14 cellular contexts compared by ENCODE assay signal in the genomic region with DNA sequence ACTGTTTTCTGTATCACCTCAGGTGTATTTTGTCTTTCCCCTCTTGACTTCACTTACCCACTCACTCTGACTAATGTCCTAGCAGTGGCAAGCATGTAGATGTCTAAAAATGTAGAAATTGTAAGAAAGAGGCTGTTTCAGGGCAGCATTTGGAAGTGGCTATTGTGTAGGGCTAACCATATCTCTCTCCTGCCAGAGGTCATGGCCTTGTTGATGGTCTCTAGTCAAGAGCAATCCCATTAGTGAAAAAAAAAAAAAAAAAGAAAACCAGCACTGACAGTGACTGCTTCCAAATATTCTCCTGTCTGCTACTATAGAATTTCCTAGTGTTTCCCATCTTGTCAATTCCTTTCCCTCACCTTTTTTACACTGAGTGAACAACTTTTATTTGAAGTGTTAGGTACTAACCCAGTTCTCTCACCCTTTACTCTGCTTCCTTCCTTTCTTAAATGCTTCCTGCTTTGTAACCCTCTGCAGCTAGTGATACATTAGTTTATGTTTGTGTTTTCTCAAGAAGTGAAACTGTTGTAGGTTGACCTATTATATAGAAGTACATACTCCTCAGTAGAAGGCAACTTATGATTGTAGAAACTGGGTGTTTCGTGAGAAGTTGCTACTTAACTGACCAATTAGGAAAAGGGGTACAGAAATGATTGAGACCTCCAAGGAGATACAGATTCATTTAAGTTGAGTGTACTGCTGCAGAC.
DNase-seq lines count a peak whose midpoint lies in the region; ATAC-seq lines count a peak whose summit lies in the region.
"Had no signal": no experiment of that assay in that cellular context is flagged by ENCODE, and none has a peak within 500 bp of the region (broad histone marks: within the 10 kb centered on the region; RNA-seq: fewer than 3 reads in every experiment).

No MANE protein-coding gene starts in this region.

- DNase-seq in DMS153 treated with DMSO at 0.1 percent for 48 hours (lab: John Stamatoyannopoulos, UW; ENCODE audit: unreplicated experiment) (no peak), hepatic stellate cell (ENCODE audit: low spot score) (no peak), T1000 (lab: John Stamatoyannopoulos, UW) (no peak), NCI-H187 (lab: John Stamatoyannopoulos, UW) (no peak)
- DNase-seq: activated CD8-positive, alpha-beta T cell treated with anti-CD3 and anti-CD28 coated beads for 36 hours; activated naive CD4-positive, alpha-beta T cell treated with anti-CD3 and anti-CD28 coated beads, Interleukin-2, amount 50 U/mL, for 16 hours; Caco-2; NCI-H2171 treated with DMSO at 0.1 percent for 48 hours; Peyer's patch; substantia nigra had no signal

- ATAC-seq in GM18498 (IDR thresholded peaks at IDR 0.05; ENCODE audit: unreplicated experiment) (peak; percentile 86), GM19397 (IDR thresholded peaks at IDR 0.05; ENCODE audit: unreplicated experiment) (peak; percentile 93), HG02763 (IDR thresholded peaks at IDR 0.05; ENCODE audit: unreplicated experiment) (peak; percentile 85), HG03442 (IDR thresholded peaks at IDR 0.05; ENCODE audit: unreplicated experiment) (peak; percentile 61)
- ATAC-seq: activated CD8-positive, alpha-beta T cell treated with anti-CD3 and anti-CD28 coated beads for 36 hours had no signal
